15 cellular contexts compared by ENCODE assay signal in genomic region chr19:41355035-41355434, GRCh38. TPM values are rescaled to one million over a fixed set of nuclear protein-coding genes. Genes with fewer than 3 reads are reported as not detected.
DNase-seq lines count a peak whose midpoint lies in the region; ATAC-seq and TF ChIP-seq lines count a peak whose summit lies in the region.
"Had no signal": no experiment of that assay in that cellular context is flagged by ENCODE, and none has a peak within 500 bp of the region (broad histone marks: within the 10 kb centered on the region; RNA-seq: fewer than 3 reads in every experiment).

No MANE protein-coding gene starts in this region.

- in situ Hi-C loops in G401 (cut with HindIII; ENCODE audit: low sequenced_read_pairs): no loop called here

- no peaks in the 10 kb centered on the region for H3K36me3 ChIP-seq in heart left ventricle
- no peaks in the 10 kb centered on the region for H3K36me3 ChIP-seq in vagina

- intact Hi-C loops in heart left ventricle (cut with DNase I) (loop anchor here in 5 of 10 donors (2.0 to 5.0 kb wide), 3 partner anchors 33 to 148 kb away; no protein-coding TSS in a partner anchor), right cardiac atrium (cut with DNase I) (loop anchor here in 1 of 4 donors (5.0 to 10.0 kb wide), 2 partner anchors 33 to 80 kb away; partner anchors contain the start of gene DMAC2), vagina (cut with DNase I) (no loop called here), head of caudate nucleus (cut with DNase I) (no loop called here)

- H3K27me3 ChIP-seq in heart left ventricle: no peaks in the 10 kb centered on the region
- H3K27me3 ChIP-seq in right cardiac atrium (ENCODE audit: control insufficient read depth, insufficient read depth): no peaks in the 10 kb centered on the region
- H3K27me3 ChIP-seq in vagina: no peaks in the 10 kb centered on the region

- 81 to 92% (median 85%) methylated on average over 1 of the region's 1 CpG for WGBS in heart left ventricle, 4 donors
- WGBS in right cardiac atrium: 68% methylated on average over 1 of the region's 1 CpG

- H3K9me3 Mint-ChIP-seq in activated CD8-positive, alpha-beta T cell treated with anti-CD3 and anti-CD28 coated beads, Interleukin-2, amount 10 ng/mL, durations not matched to agents 7 days and 5 days (ENCODE audit: insufficient read depth): no peaks in the 10 kb centered on the region
- peaks cover 0 to 3% (median 0%) of the 10 kb centered on the region in 7 donors for H3K9me3 Mint-ChIP-seq in naive B cell

- CTCF ChIA-PET in activated CD8-positive, alpha-beta T cell treated with anti-CD3 and anti-CD28 coated beads, Interleukin-2, amount 10 ng/mL, durations not matched to agents 7 days and 5 days (lab: Charles Lee): interaction anchor here (1.1 to 2.6 kb wide), 6 partner anchors 10 to 76 kb away, joined by 3 to 35 read pairs (median 4); partner anchors contain the start of gene B9D2

- H3K27ac ChIP-seq in heart left ventricle (peak overlapping the region in 9 of 12 donors; percentile 14 to 96 (median 46)), right cardiac atrium (ENCODE audit: low read length) (no peak overlapping the region), vagina (peak overlapping the region; percentile 95)
- H3K27ac ChIP-seq: KMS-11 had no signal

- H3K9me3 ChIP-seq in heart left ventricle (no peaks in the 10 kb centered on the region), right cardiac atrium (ENCODE audit: control insufficient read depth, low read length) (no peaks in the 10 kb centered on the region), vagina (no peaks in the 10 kb centered on the region)

- DNase-seq in heart left ventricle (no peak), right cardiac atrium (no peak), naive B cell (no peak), vagina (ENCODE audit: extremely low spot score in 2 of 2) (no peak), NCI-H2107 treated with DMSO at 0.1 percent for 48 hours (lab: John Stamatoyannopoulos, UW; ENCODE audit: unreplicated experiment) (no peak), G401 (ENCODE audit: low spot score) (no peak), head of caudate nucleus (no peak)
- DNase-seq in activated CD8-positive, alpha-beta T cell treated with anti-CD3 and anti-CD28 coated beads, Interleukin-2, amount 10 ng/mL, durations not matched to agents 7 days and 5 days: no peak
- DNase-seq: AML-193, amygdala, NCI-H1694 treated with DMSO at 0.1 percent for 48 hours, NCI-H524 treated with DMSO at 0.1 percent for 48 hours, T-helper 9 cell had no signal

- TF ChIP-seq POLR2A in heart left ventricle (IDR thresholded peaks at IDR 0.05) (no peak), vagina (IDR thresholded peaks at IDR 0.05) (no peak)

- H3K4me3 ChIP-seq in heart left ventricle (no peak overlapping the region), right cardiac atrium (ENCODE audit: low read length) (no peak overlapping the region), vagina (no peak overlapping the region)
- H3K4me3 ChIP-seq: GM12878 had no signal

- peaks cover 0 to 59% (median 16%) of the 10 kb centered on the region in 12 donors for H3K4me1 ChIP-seq in heart left ventricle
- H3K4me1 ChIP-seq in right cardiac atrium (ENCODE audit: control insufficient read depth, insufficient read depth, low read length): peaks cover 3% of the 10 kb centered on the region
- peaks cover 24% of the 10 kb centered on the region for H3K4me1 ChIP-seq in vagina

- peak overlapping the region; percentile 95 for H3K27ac Mint-ChIP-seq in activated CD8-positive, alpha-beta T cell treated with anti-CD3 and anti-CD28 coated beads, Interleukin-2, amount 10 ng/mL, durations not matched to agents 7 days and 5 days
- H3K27ac Mint-ChIP-seq in naive B cell: peak overlapping the region in 5 of 6 donors; percentile 62 to 97 (median 78)

- TF ChIP-seq CTCF in heart left ventricle (IDR thresholded peaks at IDR 0.05) (no peak), vagina (IDR thresholded peaks at IDR 0.05) (no peak)

- H3K4me3 Mint-ChIP-seq in activated CD8-positive, alpha-beta T cell treated with anti-CD3 and anti-CD28 coated beads, Interleukin-2, amount 10 ng/mL, durations not matched to agents 7 days and 5 days: peak overlapping the region; percentile 64
- peak overlapping the region in 7 of 8 donors; percentile 17 to 100 (median 67) for H3K4me3 Mint-ChIP-seq in naive B cell

- H3K27me3 Mint-ChIP-seq in activated CD8-positive, alpha-beta T cell treated with anti-CD3 and anti-CD28 coated beads, Interleukin-2, amount 10 ng/mL, durations not matched to agents 7 days and 5 days (ENCODE audit: low read depth): no peaks in the 10 kb centered on the region
- no peaks in the 10 kb centered on the region for H3K27me3 Mint-ChIP-seq in naive B cell

- H3K36me3 Mint-ChIP-seq in activated CD8-positive, alpha-beta T cell treated with anti-CD3 and anti-CD28 coated beads, Interleukin-2, amount 10 ng/mL, durations not matched to agents 7 days and 5 days (ENCODE audit: low read depth): peaks cover 41% of the 10 kb centered on the region
- H3K36me3 Mint-ChIP-seq in naive B cell: no peaks in the 10 kb centered on the region

- peaks cover 57% of the 10 kb centered on the region for H3K4me1 Mint-ChIP-seq in activated CD8-positive, alpha-beta T cell treated with anti-CD3 and anti-CD28 coated beads, Interleukin-2, amount 10 ng/mL, durations not matched to agents 7 days and 5 days (ENCODE audit: low read depth)
- H3K4me1 Mint-ChIP-seq in naive B cell: peaks cover 32 to 53% (median 49%) of the 10 kb centered on the region in 3 donors

- POLR2A ChIA-PET in activated CD8-positive, alpha-beta T cell treated with anti-CD3 and anti-CD28 coated beads, Interleukin-2, amount 10 ng/mL, durations not matched to agents 7 days and 5 days (lab: Charles Lee): interaction anchor here (1.0 to 2.7 kb wide), 2 partner anchors 9 to 91 kb away, joined by 4 to 12 read pairs; partner anchors contain the start of genes B9D2 and HNRNPUL1

- ATAC-seq in heart left ventricle (no peak), right cardiac atrium (no peak), naive B cell (ENCODE audit: low read depth in 2 of 2) (no peak)
- ATAC-seq in activated CD8-positive, alpha-beta T cell treated with anti-CD3 and anti-CD28 coated beads, Interleukin-2, amount 10 ng/mL, durations not matched to agents 7 days and 5 days: no peak
- ATAC-seq: GM12878 had no signal

RNA-seq across cellular contexts. Expression of gene TGFB1, which starts 1.3 kb away (rescaled TPM):
- total RNA-seq in heart left ventricle (10 to 100 TPM in 8 of 9 donors, 1 to 10 TPM in 1; 9.4 to 68.8 (median 13.9) TPM), right cardiac atrium (10 to 100 TPM; 27.0 to 39.3 (median 33.3) TPM), vagina (53.3 TPM)
- polyA plus RNA-seq in heart left ventricle (10 to 100 TPM; 13.4 to 24.0 TPM), right cardiac atrium (23.9 TPM), naive B cell (ENCODE audit: low read depth in 6 of 6) (10 to 100 TPM; 20.1 to 61.9 (median 35.4) TPM)
- 100 to 1,000 TPM; 210 to 231 TPM for total RNA-seq in activated CD8-positive, alpha-beta T cell treated with anti-CD3 and anti-CD28 coated beads, Interleukin-2, amount 10 ng/mL, durations not matched to agents 7 days and 5 days
- total RNA-seq in G401 (2014; rRNA removed; shearing (Covaris generic)): 5.7 and 10.1 TPM in 2 replicates

RNA-seq across cellular contexts. Expression of gene B9D2, which starts 8.9 kb away (rescaled TPM):
- total RNA-seq in heart left ventricle (1 to 10 TPM; 2.0 to 5.1 (median 3.3) TPM), right cardiac atrium (1 to 10 TPM; 3.3 to 3.8 (median 3.5) TPM), vagina (not detected)
- polyA plus RNA-seq in heart left ventricle (10 to 100 TPM in 1 of 2 donors, 1 to 10 TPM in 1; 1.9 to 14.6 TPM), right cardiac atrium (5.1 TPM), naive B cell (ENCODE audit: low read depth in 6 of 6) (10 to 100 TPM in 5 of 6 donors, 1 to 10 TPM in 1; 3.2 to 17.3 (median 14.3) TPM)
- 10 to 100 TPM; 10.6 to 12.8 TPM for total RNA-seq in activated CD8-positive, alpha-beta T cell treated with anti-CD3 and anti-CD28 coated beads, Interleukin-2, amount 10 ng/mL, durations not matched to agents 7 days and 5 days
- total RNA-seq in G401 (2014; rRNA removed; shearing (Covaris generic)): 11.1 and 18.4 TPM in 2 replicates

RNA-seq across cellular contexts. Expression of gene TMEM91, which starts 21.3 kb away (rescaled TPM):
- 1 to 10 TPM; 1.0 to 5.4 (median 2.5) TPM for total RNA-seq in heart left ventricle
- polyA plus RNA-seq in heart left ventricle: 1 to 10 TPM; 2.5 to 6.7 TPM
- total RNA-seq in right cardiac atrium: 1 to 10 TPM; 4.6 to 6.7 (median 5.8) TPM
- 8.5 TPM for polyA plus RNA-seq in right cardiac atrium
- total RNA-seq in activated CD8-positive, alpha-beta T cell treated with anti-CD3 and anti-CD28 coated beads, Interleukin-2, amount 10 ng/mL, durations not matched to agents 7 days and 5 days: 1 to 10 TPM; 5.3 to 6.4 TPM
- 1 to 10 TPM in 5 of 6 donors, not detected in 1; 1.7 to 3.5 (median 2.2) TPM for polyA plus RNA-seq in naive B cell (ENCODE audit: low read depth in 6 of 6)
- total RNA-seq in vagina: 34.4 TPM
- total RNA-seq in G401 (2014; rRNA removed; shearing (Covaris generic)): 0.25 and 1.2 TPM in 2 replicates

RNA-seq across cellular contexts. Expression of gene EXOSC5, which starts 42.1 kb away (rescaled TPM):
- total RNA-seq in heart left ventricle (10 to 100 TPM in 8 of 9 donors, 1 to 10 TPM in 1; 9.6 to 18.6 (median 13.7) TPM), right cardiac atrium (10 to 100 TPM in 2 of 4 donors, 1 to 10 TPM in 2; 8.6 to 12.6 (median 10.8) TPM), vagina (15.2 TPM)
- polyA plus RNA-seq in heart left ventricle (10 to 100 TPM; 21.2 to 40.4 TPM), right cardiac atrium (12.2 TPM), naive B cell (ENCODE audit: low read depth in 6 of 6) (10 to 100 TPM; 48.5 to 74.5 (median 62.6) TPM)
- 10 to 100 TPM; 25.3 to 26.6 TPM for total RNA-seq in activated CD8-positive, alpha-beta T cell treated with anti-CD3 and anti-CD28 coated beads, Interleukin-2, amount 10 ng/mL, durations not matched to agents 7 days and 5 days
- 57.0 and 71.8 TPM in 2 replicates for total RNA-seq in G401 (2014; rRNA removed; shearing (Covaris generic))

RNA-seq across cellular contexts. Expression of gene BCKDHA, which starts 42.6 kb away (rescaled TPM):
- total RNA-seq in heart left ventricle: 100 to 1,000 TPM in 2 of 9 donors, 10 to 100 TPM in 7; 32.0 to 149 (median 39.2) TPM
- polyA plus RNA-seq in heart left ventricle: 10 to 100 TPM; 39.1 to 74.4 TPM
- total RNA-seq in right cardiac atrium: 10 to 100 TPM; 21.0 to 36.1 (median 33.0) TPM
- polyA plus RNA-seq in right cardiac atrium: 50.4 TPM
- 10 to 100 TPM; 15.8 to 24.5 TPM for total RNA-seq in activated CD8-positive, alpha-beta T cell treated with anti-CD3 and anti-CD28 coated beads, Interleukin-2, amount 10 ng/mL, durations not matched to agents 7 days and 5 days
- 10 to 100 TPM; 50.3 to 79.8 (median 68.0) TPM for polyA plus RNA-seq in naive B cell (ENCODE audit: low read depth in 6 of 6)
- total RNA-seq in vagina: 68.5 TPM
- 90.1 and 111 TPM in 2 replicates for total RNA-seq in G401 (2014; rRNA removed; shearing (Covaris generic))
